1 cellular context compared by ENCODE assay signal in the genomic region with DNA sequence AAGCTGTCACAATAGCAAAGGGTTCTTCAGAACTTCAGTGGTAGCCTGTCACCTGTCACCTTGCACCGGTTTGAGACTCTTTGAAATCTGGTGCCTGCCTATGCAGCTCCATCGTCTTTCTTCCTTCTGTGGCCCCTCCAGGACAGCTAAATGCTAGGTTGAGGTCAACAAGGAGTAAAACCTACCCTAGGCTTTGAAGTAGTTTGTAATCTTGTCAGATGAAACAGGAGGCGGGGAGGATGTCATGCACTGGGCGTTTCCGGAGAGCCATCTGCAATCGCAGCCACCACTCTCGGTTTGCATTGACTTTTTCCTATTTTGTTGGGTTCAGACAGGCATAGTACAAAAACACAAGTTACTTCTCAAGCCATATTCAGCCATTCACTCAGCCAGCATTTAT.
A peak's percentile ranks its signal among the peaks of the same experiment; 100 is the strongest.
TF ChIP-seq lines count a peak whose summit lies in the region.

No MANE protein-coding gene starts in this region.

TF ChIP-seq in K562, 482 proteins besides CTCF, POLR2A, EP300 and RAD21 (continued from another document):
- TF ChIP-seq, protein P1, sequence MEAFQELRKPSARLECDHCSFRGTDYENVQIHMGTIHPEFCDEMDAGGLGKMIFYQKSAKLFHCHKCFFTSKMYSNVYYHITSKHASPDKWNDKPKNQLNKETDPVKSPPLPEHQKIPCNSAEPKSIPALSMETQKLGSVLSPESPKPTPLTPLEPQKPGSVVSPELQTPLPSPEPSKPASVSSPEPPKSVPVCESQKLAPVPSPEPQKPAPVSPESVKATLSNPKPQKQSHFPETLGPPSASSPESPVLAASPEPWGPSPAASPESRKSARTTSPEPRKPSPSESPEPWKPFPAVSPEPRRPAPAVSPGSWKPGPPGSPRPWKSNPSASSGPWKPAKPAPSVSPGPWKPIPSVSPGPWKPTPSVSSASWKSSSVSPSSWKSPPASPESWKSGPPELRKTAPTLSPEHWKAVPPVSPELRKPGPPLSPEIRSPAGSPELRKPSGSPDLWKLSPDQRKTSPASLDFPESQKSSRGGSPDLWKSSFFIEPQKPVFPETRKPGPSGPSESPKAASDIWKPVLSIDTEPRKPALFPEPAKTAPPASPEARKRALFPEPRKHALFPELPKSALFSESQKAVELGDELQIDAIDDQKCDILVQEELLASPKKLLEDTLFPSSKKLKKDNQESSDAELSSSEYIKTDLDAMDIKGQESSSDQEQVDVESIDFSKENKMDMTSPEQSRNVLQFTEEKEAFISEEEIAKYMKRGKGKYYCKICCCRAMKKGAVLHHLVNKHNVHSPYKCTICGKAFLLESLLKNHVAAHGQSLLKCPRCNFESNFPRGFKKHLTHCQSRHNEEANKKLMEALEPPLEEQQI (IDR thresholded peaks at IDR 0.05) = no peak
- TF ChIP-seq GABPA (tag; conservative IDR thresholded peaks at IDR 0.05; ENCODE audit: low read depth) = 0 out of 2 replicates have a peak, but pooled peaks have one; percentile 6
